ENCODE assay signal across 16 cellular contexts in the genomic region with DNA sequence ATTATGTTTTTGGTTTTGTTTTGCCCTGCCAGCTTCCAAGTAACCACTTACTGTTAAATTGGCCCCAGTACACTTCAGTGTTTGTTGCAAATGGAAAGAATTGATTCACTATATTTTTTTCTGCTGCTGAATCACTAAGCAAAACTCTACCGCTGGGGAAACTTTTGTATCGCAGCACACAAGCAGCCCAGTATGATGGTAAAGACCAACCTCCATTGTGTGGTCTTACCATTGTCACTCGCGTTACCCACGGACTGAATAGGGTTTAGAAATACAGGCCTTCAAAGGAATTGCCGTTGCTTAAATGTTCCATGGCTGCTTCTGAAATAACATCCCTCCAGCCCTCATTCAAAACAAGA. TPM values are rescaled to one million over a fixed set of nuclear protein-coding genes. Genes with fewer than 3 reads are reported as not detected.
DNase-seq lines count a peak whose midpoint lies in the region; ATAC-seq, FAIRE-seq and TF ChIP-seq lines count a peak whose summit lies in the region.
"Had no signal": no experiment of that assay in that cellular context is flagged by ENCODE, and none has a peak within 500 bp of the region (broad histone marks: within the 10 kb centered on the region; RNA-seq: fewer than 3 reads in every experiment).

No MANE protein-coding gene starts in this region.

- ATAC-seq in pancreas = peak in 2 of 4 donors; percentile 19 to 22
- no peak for ATAC-seq in HG02588 (IDR thresholded peaks at IDR 0.05; ENCODE audit: unreplicated experiment)
- ATAC-seq: esophagus mucosa, Panc1, T-helper 17 cell had no signal

- FAIRE-seq in pancreas (lab: Jason Lieb, UNC) = no peak
- FAIRE-seq: HTR-8/SVneo had no signal

- no peak overlapping the region for H3K4me3 ChIP-seq in Jurkat, Clone E6-1 (ENCODE audit: low read length)
- H3K4me3 ChIP-seq in coronary artery (peak overlapping the region; percentile 11), pancreas (no peak overlapping the region)
- H3K4me3 ChIP-seq: transverse colon had no signal

- H3K4me1 ChIP-seq in pancreas = peaks cover 64 to 80% (median 67%) of the 10 kb centered on the region in 3 donors

- H3K27me3 ChIP-seq in pancreas = no peaks in the 10 kb centered on the region
- H3K27me3 ChIP-seq: transverse colon had no signal

- peak; percentile 49 for DNase-seq in AG20443 (ENCODE audit: low spot score)
- peak; percentile 42 for DNase-seq in Jurkat, Clone E6-1 (ENCODE audit: low read depth, low spot score)
- no peak for DNase-seq in coronary artery (ENCODE audit: low spot score)
- no peak for DNase-seq in pancreas
- no peak for DNase-seq in KG1 (lab: John Stamatoyannopoulos, UW)
- no peak for DNase-seq in cardiac septum (ENCODE audit: low spot score)
- DNase-seq in activated gamma-delta T cell (lab: John Stamatoyannopoulos, UW) = no peak
- DNase-seq: CD4-positive, alpha-beta memory T cell; GDM1; NCI-H446 treated with DMSO at 0.1 percent for 48 hours; T-helper 17 cell; transverse colon had no signal

- no peaks in the 10 kb centered on the region for H3K9me3 ChIP-seq in pancreas
- H3K9me3 ChIP-seq: transverse colon had no signal

- no peak for TF ChIP-seq CTCF in coronary artery (IDR thresholded peaks at IDR 0.05)
- no peak for TF ChIP-seq CTCF in pancreas (IDR thresholded peaks at IDR 0.05)

- WGBS in pancreas, 2 donors = 18 to 21% methylated on average over 6 of the region's 6 CpGs

- intact Hi-C loops in pancreas (cut with DNase I) = loop anchor here (10.0 kb wide), 2 partner anchors 46 to 94 kb away; no protein-coding TSS in a partner anchor
- intact Hi-C loops in cardiac septum (cut with DNase I) = no loop called here

- H3K36me3 ChIP-seq in pancreas = peaks cover 0 to 23% (median 0%) of the 10 kb centered on the region in 3 donors
- H3K36me3 ChIP-seq: transverse colon had no signal

- peak overlapping the region; percentile 42 to 44 for H3K27ac ChIP-seq in coronary artery
- H3K27ac ChIP-seq in pancreas = peak overlapping the region; percentile 28 to 99 (median 59)

RNA-seq across cellular contexts. Expression of gene SPATA13, which starts 7.9 kb away (rescaled TPM):
- polyA plus RNA-seq in Jurkat, Clone E6-1 (2012; ENCODE audit: insufficient read depth, insufficient read length) = 9.2 TPM
- total RNA-seq in pancreas = 10 to 100 TPM; 38.1 to 65.7 (median 53.9) TPM
- polyA plus RNA-seq in pancreas = 10 to 100 TPM; 46.0 to 71.2 TPM
- 8.0 TPM for total RNA-seq in cardiac septum

Comparison
In these comparisons a context has a peak if more than half of its experiments do, and no peak if none do; other contexts are left out.
1. DNase-seq: peak in AG20443 (single experiment) and Jurkat, Clone E6-1 (single experiment); none in coronary artery (single experiment), pancreas (0 of 6), KG1 (single experiment), cardiac septum (single experiment) and activated gamma-delta T cell (single experiment).